In the genomic region with DNA sequence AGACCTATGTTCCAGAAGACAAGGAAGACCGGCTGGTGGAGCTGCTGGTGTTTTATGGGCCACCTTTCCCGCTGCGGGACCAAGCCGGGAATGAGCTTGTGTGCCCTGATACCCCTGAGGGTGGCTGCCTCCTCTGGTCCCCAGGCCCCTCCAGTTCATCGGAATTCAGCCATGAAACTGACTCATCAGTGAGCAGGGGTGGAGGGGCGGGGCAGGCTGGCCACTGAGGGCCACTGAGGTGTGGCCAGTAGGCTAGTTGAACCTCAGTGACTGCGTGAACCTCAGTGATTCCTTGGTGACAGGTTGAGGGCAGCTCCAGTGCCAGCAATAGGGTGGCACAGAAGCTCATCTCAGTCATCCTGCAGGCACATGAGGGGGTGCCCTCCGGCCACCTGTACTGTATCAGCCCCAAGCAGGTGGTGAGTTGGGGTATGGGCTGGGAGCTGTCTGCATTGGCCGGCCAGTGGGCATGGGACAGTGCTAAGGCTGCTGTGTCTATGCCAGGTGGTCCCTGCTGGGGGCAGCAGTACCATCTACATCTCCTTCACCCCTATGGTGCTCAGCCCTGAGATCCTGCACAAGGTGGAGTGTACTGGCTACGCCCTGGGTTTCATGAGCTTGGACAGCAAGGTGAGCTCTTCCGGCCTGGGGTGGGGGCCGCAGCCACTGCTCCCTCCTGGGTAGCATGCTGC, we compare ENCODE assay signal across 18 cellular contexts. TPM values are rescaled to one million over a fixed set of nuclear protein-coding genes. Genes with fewer than 3 reads are reported as not detected.
A peak's percentile ranks its signal among the peaks of the same experiment; 100 is the strongest.
DNase-seq lines count a peak whose midpoint lies in the region; ATAC-seq, FAIRE-seq and TF ChIP-seq lines count a peak whose summit lies in the region.
"Had no signal": no experiment of that assay in that cellular context is flagged by ENCODE, and none has a peak within 500 bp of the region (broad histone marks: within the 10 kb centered on the region; RNA-seq: fewer than 3 reads in every experiment).

No MANE protein-coding gene starts in this region.

- no peak overlapping the region for H3K27ac ChIP-seq in OCI-LY1 (ENCODE audit: low read depth, low read length, poor library complexity, severe bottlenecking)
- no peak overlapping the region for H3K27ac ChIP-seq in small intestine (ENCODE audit: low read depth in 1 of 2, low read length in 1 of 2)
- H3K27ac ChIP-seq: adrenal gland, PC-9 had no signal

- no peaks in the 10 kb centered on the region for H4K20me1 ChIP-seq in OCI-LY1 (ENCODE audit: insufficient read depth, low read length)

- POLR2A ChIA-PET in activated CD4-positive, alpha-beta memory T cell treated with anti-CD3 and anti-CD28 coated beads, Interleukin-2, amount 10 ng/mL, durations not matched to agents 7 days and 5 days (lab: Charles Lee): interaction anchor here (0.6 to 2.2 kb wide), 3 partner anchors 9 to 50 kb away, joined by 3 to 9 read pairs (median 4); a partner anchor contains a TSS

- no peak for FAIRE-seq in small intestine (lab: Jason Lieb, UNC)

- no peaks in the 10 kb centered on the region for H3K36me3 ChIP-seq in OCI-LY1 (ENCODE audit: insufficient read depth, low read length)
- peaks cover 8% of the 10 kb centered on the region in 2 donors for H3K36me3 ChIP-seq in small intestine (ENCODE audit: control insufficient read depth in 2 of 2, insufficient read depth in 2 of 2, low read length in 2 of 2)

- peak; percentile 15; the same call in 1 of the 2 replicates for TF ChIP-seq CTCF in OCI-LY1 (IDR thresholded peaks at IDR 0.05; ENCODE audit: low read length)

- no peaks in the 10 kb centered on the region for H3K9me3 ChIP-seq in OCI-LY1 (ENCODE audit: low read length)
- no peaks in the 10 kb centered on the region for H3K9me3 ChIP-seq in small intestine (ENCODE audit: control insufficient read depth, low read depth)
- H3K9me3 ChIP-seq: adrenal gland had no signal

- H3K27ac Mint-ChIP-seq in activated CD4-positive, alpha-beta memory T cell treated with anti-CD3 and anti-CD28 coated beads, Interleukin-2, amount 10 ng/mL, durations not matched to agents 7 days and 5 days: no peak overlapping the region
- H3K27ac Mint-ChIP-seq: endodermal cell had no signal

- no peaks in the 10 kb centered on the region for H3K4me1 ChIP-seq in OCI-LY1 (ENCODE audit: insufficient read depth, low read length, severe bottlenecking)
- no peaks in the 10 kb centered on the region for H3K4me1 ChIP-seq in small intestine (ENCODE audit: control insufficient read depth in 2 of 2, insufficient read depth in 1 of 2, low read depth in 1 of 2, low read length in 1 of 2)
- H3K4me1 ChIP-seq: adrenal gland had no signal

- H3K4me2 ChIP-seq in OCI-LY1 (ENCODE audit: low read length): no peak overlapping the region
- H3K4me2 ChIP-seq: PC-9 had no signal

- H3K27me3 ChIP-seq in OCI-LY1 (ENCODE audit: insufficient read depth, low read length) (no peaks in the 10 kb centered on the region), small intestine (ENCODE audit: control insufficient read depth in 2 of 2, insufficient read depth in 2 of 2, low read length in 2 of 2) (no peaks in the 10 kb centered on the region)
- H3K27me3 ChIP-seq: adrenal gland had no signal

- peaks cover 3% of the 10 kb centered on the region for H3K4me1 Mint-ChIP-seq in activated CD4-positive, alpha-beta memory T cell treated with anti-CD3 and anti-CD28 coated beads, Interleukin-2, amount 10 ng/mL, durations not matched to agents 7 days and 5 days
- H3K4me1 Mint-ChIP-seq: endodermal cell had no signal

- no peaks in the 10 kb centered on the region for H3K79me2 ChIP-seq in OCI-LY1 (ENCODE audit: insufficient read depth, low read length)

- no peak overlapping the region for H2AFZ ChIP-seq in OCI-LY1 (ENCODE audit: low read length)
- H2AFZ ChIP-seq: PC-9 had no signal

- peaks cover 17% of the 10 kb centered on the region for H3K36me3 Mint-ChIP-seq in activated CD4-positive, alpha-beta memory T cell treated with anti-CD3 and anti-CD28 coated beads, Interleukin-2, amount 10 ng/mL, durations not matched to agents 7 days and 5 days (ENCODE audit: low read depth)
- H3K36me3 Mint-ChIP-seq: natural killer cell had no signal

- H3K4me3 Mint-ChIP-seq in activated CD4-positive, alpha-beta memory T cell treated with anti-CD3 and anti-CD28 coated beads, Interleukin-2, amount 10 ng/mL, durations not matched to agents 7 days and 5 days: no peak overlapping the region
- H3K4me3 Mint-ChIP-seq: CD14-positive monocyte; central memory CD8-positive, alpha-beta T cell; endodermal cell; natural killer cell had no signal

- no peaks in the 10 kb centered on the region for H3K9me3 Mint-ChIP-seq in activated CD4-positive, alpha-beta memory T cell treated with anti-CD3 and anti-CD28 coated beads, Interleukin-2, amount 10 ng/mL, durations not matched to agents 7 days and 5 days
- H3K9me3 Mint-ChIP-seq: CD14-positive monocyte; central memory CD8-positive, alpha-beta T cell; endodermal cell; natural killer cell had no signal

- CTCF ChIA-PET in activated CD4-positive, alpha-beta memory T cell treated with anti-CD3 and anti-CD28 coated beads, Interleukin-2, amount 10 ng/mL, durations not matched to agents 7 days and 5 days (lab: Charles Lee): interaction anchor here (0.8 to 4.6 kb wide), 12 partner anchors 10 to 371 kb away, joined by 3 to 29 read pairs (median 4); a partner anchor contains a TSS

- no peaks in the 10 kb centered on the region for H3K9me2 ChIP-seq in OCI-LY1 (ENCODE audit: low read depth, low read length)

- no peaks in the 10 kb centered on the region for H3F3A ChIP-seq in OCI-LY1 (ENCODE audit: insufficient read depth, low read length)

- H3K27me3 Mint-ChIP-seq in activated CD4-positive, alpha-beta memory T cell treated with anti-CD3 and anti-CD28 coated beads, Interleukin-2, amount 10 ng/mL, durations not matched to agents 7 days and 5 days: no peaks in the 10 kb centered on the region
- H3K27me3 Mint-ChIP-seq: central memory CD8-positive, alpha-beta T cell had no signal

- peak; percentile 25 for DNase-seq in activated CD4-positive, CD25-positive, alpha-beta regulatory T cell treated with anti-CD3 and anti-CD28 coated beads, Interleukin-2, amount 50 U/mL, for 72 hours
- DNase-seq in left ventricle myocardium superior: no peak
- DNase-seq in small intestine: peak; percentile 38
- no peak for DNase-seq in SKM-1 treated with dmso at 0.1 percent for 144 hours (lab: John Stamatoyannopoulos, UW; ENCODE audit: unreplicated experiment)
- DNase-seq in activated CD4-positive, alpha-beta memory T cell treated with anti-CD3 and anti-CD28 coated beads, Interleukin-2, amount 10 ng/mL, durations not matched to agents 7 days and 5 days: no peak
- DNase-seq: 8988T, natural killer cell, NCI-H1694 treated with DMSO at 0.1 percent for 48 hours, NCI-H524 treated with DMSO at 0.1 percent for 48 hours, PC-9 had no signal

- H3K4me3 ChIP-seq in OCI-LY1 (ENCODE audit: low read depth, low read length, poor library complexity, severe bottlenecking) (no peak overlapping the region), small intestine (ENCODE audit: low read depth in 1 of 2, low read length in 2 of 2) (no peak overlapping the region)
- H3K4me3 ChIP-seq: adrenal gland, lung, PC-9 had no signal

- no peak for ATAC-seq in activated CD4-positive, CD25-positive, alpha-beta regulatory T cell treated with anti-CD3 and anti-CD28 coated beads, Interleukin-2, amount 50 U/mL, for 24 hours
- ATAC-seq in left ventricle myocardium superior: peak; percentile 5
- ATAC-seq in HG02885 (IDR thresholded peaks at IDR 0.05; ENCODE audit: poor library complexity, unreplicated experiment): no peak
- ATAC-seq: natural killer cell had no signal

- 76 to 91% (median 84%) methylated on average over 11 to 12 of the region's 12 CpGs for WGBS in small intestine, 3 donors

- intact Hi-C loops in left ventricle myocardium superior (cut with micrococcal nuclease): no loop called here

- no peak overlapping the region for H3K9ac ChIP-seq in OCI-LY1 (ENCODE audit: low read length)

RNA-seq across cellular contexts. Expression of a gene that starts 20.3 kb away (rescaled TPM):
- total RNA-seq in left ventricle myocardium superior: 107 TPM
- 100 to 1,000 TPM in 2 of 3 donors, 10 to 100 TPM in 1; 59.6 to 443 (median 272) TPM for polyA plus RNA-seq in small intestine
- 10 to 100 TPM; 76.8 to 77.5 TPM for total RNA-seq in activated CD4-positive, alpha-beta memory T cell treated with anti-CD3 and anti-CD28 coated beads, Interleukin-2, amount 10 ng/mL, durations not matched to agents 7 days and 5 days

RNA-seq across cellular contexts. Expression of a gene that starts 21.8 kb away (rescaled TPM):
- total RNA-seq in left ventricle myocardium superior: 7.5 TPM
- polyA plus RNA-seq in small intestine: 10 to 100 TPM; 32.1 to 62.2 (median 51.6) TPM
- 10 to 100 TPM; 87.9 to 91.3 TPM for total RNA-seq in activated CD4-positive, alpha-beta memory T cell treated with anti-CD3 and anti-CD28 coated beads, Interleukin-2, amount 10 ng/mL, durations not matched to agents 7 days and 5 days

RNA-seq across cellular contexts. Expression of a gene that starts 48.7 kb away (rescaled TPM):
- 22.4 TPM for total RNA-seq in left ventricle myocardium superior
- polyA plus RNA-seq in small intestine: 10 to 100 TPM; 15.3 to 21.5 (median 18.1) TPM
- total RNA-seq in activated CD4-positive, alpha-beta memory T cell treated with anti-CD3 and anti-CD28 coated beads, Interleukin-2, amount 10 ng/mL, durations not matched to agents 7 days and 5 days: 10 to 100 TPM; 67.5 to 71.3 TPM

Comparison
In these comparisons a context has a peak if more than half of its experiments do, and no peak if none do; other contexts are left out.
1. DNase-seq: peak in activated CD4-positive, CD25-positive, alpha-beta regulatory T cell treated with anti-CD3 and anti-CD28 coated beads, Interleukin-2, amount 50 U/mL, for 72 hours (single experiment) and small intestine (single experiment); none in left ventricle myocardium superior (single experiment), SKM-1 treated with dmso at 0.1 percent for 144 hours (single experiment) and activated CD4-positive, alpha-beta memory T cell treated with anti-CD3 and anti-CD28 coated beads, Interleukin-2, amount 10 ng/mL, durations not matched to agents 7 days and 5 days (single experiment).
2. RNA of a gene that starts 21.8 kb away (total RNA-seq): 87.9 to 91.3 TPM in activated CD4-positive, alpha-beta memory T cell treated with anti-CD3 and anti-CD28 coated beads, Interleukin-2, amount 10 ng/mL, durations not matched to agents 7 days and 5 days; 7.5 TPM in left ventricle myocardium superior (single experiment); every median in the first group is over 10 times any median in the second.